ENCODE assay signal across 17 cellular contexts in the genomic region with DNA sequence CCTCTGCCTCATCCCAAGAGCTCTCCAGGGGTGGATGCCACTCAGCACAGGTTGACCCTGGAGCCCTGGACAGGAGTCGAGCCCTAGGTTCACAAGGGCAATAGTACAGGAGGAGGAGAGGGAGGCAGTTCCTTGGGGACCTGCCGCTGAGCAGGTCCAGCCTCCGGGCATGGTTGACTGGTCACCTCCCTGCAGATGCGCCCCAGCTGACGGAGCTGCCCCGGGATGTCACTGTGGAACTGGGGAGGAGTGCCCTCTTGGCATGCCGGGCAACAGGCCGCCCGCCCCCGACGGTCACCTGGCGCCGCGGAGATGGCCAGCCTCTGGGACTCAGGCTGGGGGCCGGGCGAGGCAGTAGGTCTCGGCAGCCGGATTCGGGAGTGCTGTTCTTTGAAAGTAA. TPM values are rescaled to one million over a fixed set of nuclear protein-coding genes. Genes with fewer than 3 reads are reported as not detected.
DNase-seq lines count a peak whose midpoint lies in the region; ATAC-seq and TF ChIP-seq lines count a peak whose summit lies in the region.
"Had no signal": no experiment of that assay in that cellular context is flagged by ENCODE, and none has a peak within 500 bp of the region (broad histone marks: within the 10 kb centered on the region; RNA-seq: fewer than 3 reads in every experiment).

No MANE protein-coding gene starts in this region.

- TF ChIP-seq POLR2A in gastroesophageal sphincter (IDR thresholded peaks at IDR 0.05) (no peak), vagina (IDR thresholded peaks at IDR 0.05) (no peak), thyroid gland (IDR thresholded peaks at IDR 0.05) (no peak)

- whole genome bisulfite sequencing in gastroesophageal sphincter (ENCODE audit: low coverage in 1 of 2), 2 donors = no CpG with 5 or more reads among the region's 19 CpGs
- WGBS in thyroid gland, 2 donors = 62 to 80% methylated on average over 12 to 17 of the region's 19 CpGs

- no peak overlapping the region for H3K4me3 ChIP-seq in gastroesophageal sphincter
- no peak overlapping the region for H3K4me3 ChIP-seq in rectal smooth muscle tissue (ENCODE audit: low read length)
- no peak overlapping the region for H3K4me3 ChIP-seq in vagina
- H3K4me3 ChIP-seq in thyroid gland (replicated peaks in 1 of 3) = no peak overlapping the region
- H3K4me3 ChIP-seq: GM12878 had no signal

- no peak overlapping the region for H3K9ac ChIP-seq in rectal smooth muscle tissue (ENCODE audit: low read length)

- no peaks in the 10 kb centered on the region for H3K27me3 ChIP-seq in gastroesophageal sphincter
- no peaks in the 10 kb centered on the region for H3K27me3 ChIP-seq in rectal smooth muscle tissue (ENCODE audit: control insufficient read depth, insufficient read depth, low read length)
- no peaks in the 10 kb centered on the region for H3K27me3 ChIP-seq in vagina
- no peaks in the 10 kb centered on the region for H3K27me3 ChIP-seq in thyroid gland

- peak overlapping the region in 3 of 4 donors; percentile 72 to 78 (median 76) for H3K27ac ChIP-seq in gastroesophageal sphincter
- peak overlapping the region; percentile 67 for H3K27ac ChIP-seq in rectal smooth muscle tissue (ENCODE audit: low read depth, low read length)
- peak overlapping the region; percentile 82 for H3K27ac ChIP-seq in vagina
- H3K27ac ChIP-seq in thyroid gland = no peak overlapping the region

- ATAC-seq in Right ventricle myocardium inferior (no peak), gastroesophageal sphincter (no peak), HG03354 (IDR thresholded peaks at IDR 0.05; ENCODE audit: poor library complexity, severe bottlenecking, unreplicated experiment) (no peak), HG02798 (IDR thresholded peaks at IDR 0.05; ENCODE audit: poor library complexity, unreplicated experiment) (no peak)
- ATAC-seq: GM12878 had no signal

- peaks cover 0 to 65% (median 26%) of the 10 kb centered on the region in 3 donors for H3K4me1 ChIP-seq in gastroesophageal sphincter
- H3K4me1 ChIP-seq in rectal smooth muscle tissue (ENCODE audit: control insufficient read depth, insufficient read depth, low read length) = peaks cover 24% of the 10 kb centered on the region
- H3K4me1 ChIP-seq in vagina = peaks cover 13% of the 10 kb centered on the region
- peaks cover 0 to 9% of the 10 kb centered on the region in 2 donors for H3K4me1 ChIP-seq in thyroid gland

- no peak for TF ChIP-seq EP300 in gastroesophageal sphincter (IDR thresholded peaks at IDR 0.05)

- intact Hi-C loops in Right ventricle myocardium inferior (cut with DNase I) (no loop called here), cardiac septum (cut with DNase I) (no loop called here), vagina (cut with DNase I) (no loop called here), thyroid gland (cut with DNase I) (no loop called here)

- H3K9me3 ChIP-seq in gastroesophageal sphincter (no peaks in the 10 kb centered on the region), vagina (no peaks in the 10 kb centered on the region), thyroid gland (no peaks in the 10 kb centered on the region)

- DNase-seq in Right ventricle myocardium inferior (ENCODE audit: missing footprints) = peak; percentile 68
- DNase-seq in cardiac septum (ENCODE audit: low spot score) = no peak
- no peak for DNase-seq in vagina (ENCODE audit: extremely low spot score in 2 of 2)
- no peak for DNase-seq in thyroid gland
- DNase-seq: 8988T; CD8-positive, alpha-beta memory T cell; DMS79 treated with DMSO at 0.1 percent for 48 hours; Kasumi-1; NCI-H1105 treated with DMSO at 0.1 percent for 48 hours; NCI-H187; NCI-H226; NCI-H524 treated with DMSO at 0.1 percent for 48 hours had no signal

- peaks cover 0 to 6% of the 10 kb centered on the region in 2 donors for H3K36me3 ChIP-seq in gastroesophageal sphincter
- H3K36me3 ChIP-seq in rectal smooth muscle tissue (ENCODE audit: control insufficient read depth, insufficient read depth, low read length) = peaks cover 3% of the 10 kb centered on the region
- no peaks in the 10 kb centered on the region for H3K36me3 ChIP-seq in vagina
- H3K36me3 ChIP-seq in thyroid gland = no peaks in the 10 kb centered on the region

- no peak for TF ChIP-seq CTCF in gastroesophageal sphincter (IDR thresholded peaks at IDR 0.05)
- no peak for TF ChIP-seq CTCF in vagina (IDR thresholded peaks at IDR 0.05)
- no peak for TF ChIP-seq CTCF in thyroid gland (IDR thresholded peaks at IDR 0.05)

RNA-seq across cellular contexts. Expression of a gene that starts 53.7 kb away (rescaled TPM):
- total RNA-seq in Right ventricle myocardium inferior (5.7 TPM), cardiac septum (5.3 TPM), gastroesophageal sphincter (10 to 100 TPM in 3 of 4 donors, 1 to 10 TPM in 1; 9.6 to 21.1 (median 15.5) TPM), vagina (5.2 TPM), thyroid gland (1 to 10 TPM; 1.7 to 5.5 (median 3.5) TPM)
- total RNA-seq: CD8-positive, alpha-beta memory T cell; GM12878 had no signal

Comparison
In these comparisons a context has a peak if more than half of its experiments do, and no peak if none do; other contexts are left out.
1. H3K27ac ChIP-seq: peak in gastroesophageal sphincter (3 of 4), rectal smooth muscle tissue (single experiment) and vagina (single experiment); none in thyroid gland (0 of 3).